In the genomic region with DNA sequence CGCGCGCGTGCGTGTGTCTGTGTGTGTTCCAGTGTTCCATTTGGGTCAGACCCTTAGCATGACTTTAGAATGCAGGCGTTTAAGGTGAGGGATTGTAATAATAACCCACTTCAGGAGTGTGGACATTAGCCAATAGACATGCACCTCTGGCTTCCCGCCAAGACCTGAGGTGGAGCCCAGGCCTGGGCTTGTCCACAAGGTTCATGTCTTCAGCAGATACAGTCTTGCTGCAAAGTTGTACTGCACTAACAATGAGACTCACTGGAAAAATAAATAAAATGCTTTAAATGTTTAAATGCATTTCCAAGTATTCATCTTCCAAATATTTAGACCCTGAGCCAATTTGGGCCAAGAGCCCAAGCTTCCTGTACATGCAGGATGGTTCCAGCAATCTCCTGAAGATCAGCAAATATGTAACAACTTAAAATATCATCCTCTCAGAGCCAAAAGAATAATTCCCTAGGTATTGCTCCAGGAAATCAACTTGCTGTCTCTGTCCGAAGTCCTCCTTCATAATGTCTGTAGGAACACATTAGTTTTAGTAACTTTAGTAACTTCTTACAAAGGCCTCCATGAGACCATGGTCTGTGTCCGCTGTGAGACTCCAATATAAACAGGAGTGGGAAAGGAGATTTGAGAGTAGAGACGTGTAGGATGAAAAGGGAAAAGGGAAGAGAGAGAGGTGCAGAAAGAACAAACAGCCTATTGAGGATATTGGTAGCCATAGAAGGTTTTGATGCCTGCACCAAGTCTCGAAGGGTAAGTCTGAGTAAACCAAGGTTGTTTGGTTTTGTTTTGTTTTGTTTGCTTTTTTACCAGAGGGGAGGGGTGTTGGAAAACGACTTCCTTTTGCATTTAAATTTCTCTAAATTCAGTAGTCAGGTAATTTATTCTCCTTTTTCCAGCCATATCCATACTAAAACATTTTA, we compare ENCODE assay signal across 11 cellular contexts.
A peak's percentile ranks its signal among the peaks of the same experiment; 100 is the strongest.
DNase-seq lines count a peak whose midpoint lies in the region; FAIRE-seq and TF ChIP-seq lines count a peak whose summit lies in the region.
"Had no signal": no experiment of that assay in that cellular context is flagged by ENCODE, and none has a peak within 500 bp of the region (broad histone marks: within the 10 kb centered on the region; RNA-seq: fewer than 3 reads in every experiment).

No MANE protein-coding gene starts in this region.

- TF ChIP-seq POLR2A in GM12892 (IDR thresholded peaks at IDR 0.05; ENCODE audit: low read depth, low read length) = no peak

- H3K4me2 ChIP-seq in SK-N-SH = peak overlapping the region; percentile 34

- H2AFZ ChIP-seq in SK-N-SH (ENCODE audit: low read depth) = no peak overlapping the region; the same call in 1 of the 2 replicates

- H3K4me1 ChIP-seq in SK-N-SH (ENCODE audit: control insufficient read depth in 1 of 2, insufficient read depth in 2 of 2, low read depth in 1 of 2, low read length in 1 of 2) = peaks cover 7 to 24% of the 10 kb centered on the region in 2 experiments; a peak in 3 of 4 replicates

- H3K9me3 ChIP-seq in SK-N-SH = no peaks in the 10 kb centered on the region
- H3K9me3 ChIP-seq: testis had no signal

- no peak overlapping the region for H3K9ac ChIP-seq in SK-N-SH

- no peaks in the 10 kb centered on the region for H4K20me1 ChIP-seq in SK-N-SH (ENCODE audit: insufficient read depth)

- no peak for TF ChIP-seq RAD21 in SK-N-SH (IDR thresholded peaks at IDR 0.05; ENCODE audit: low read length)

- peak overlapping the region in 1 of 2 experiments; percentile 19; a peak in 1 of 4 replicates for H3K27ac ChIP-seq in SK-N-SH (ENCODE audit: low read depth in 2 of 2, low read length in 1 of 2)

- no peaks in the 10 kb centered on the region for H3K9me2 ChIP-seq in SK-N-SH

- peaks cover 8% of the 10 kb centered on the region for H3F3A ChIP-seq in SK-N-SH (replicated peaks; ENCODE audit: insufficient read depth)

- DNase-seq in NCI-H748 (lab: John Stamatoyannopoulos, UW; ENCODE audit: unreplicated experiment) (peak; percentile 62), NCI-H748 treated with DMSO at 0.1 percent for 48 hours (lab: John Stamatoyannopoulos, UW) (no peak), SK-N-SH (no peak), foreskin fibroblast (peak; percentile 2 to 16), ureter (ENCODE audit: low spot score) (peak; percentile 74), ecto neural progenitor cell (ENCODE audit: low spot score) (no peak), GM12892 (ENCODE audit: insufficient read length) (no peak)
- no peak for DNase-seq in activated CD4-positive, CD25-positive, alpha-beta regulatory T cell (lab: John Stamatoyannopoulos, UW)
- DNase-seq: H7, OCI-M1, testis had no signal

- H3K36me3 ChIP-seq in SK-N-SH (replicated peaks in 1 of 2; ENCODE audit: control insufficient read depth in 1 of 2, insufficient read depth in 2 of 2, low read length in 1 of 2) = no peaks in the 10 kb centered on the region

- no peaks in the 10 kb centered on the region for H3K27me3 ChIP-seq in SK-N-SH (ENCODE audit: insufficient read depth)
- H3K27me3 ChIP-seq: testis had no signal

- H3K79me2 ChIP-seq in SK-N-SH (ENCODE audit: insufficient read depth) = no peaks in the 10 kb centered on the region

- H3K4me3 ChIP-seq in SK-N-SH (ENCODE audit: low read depth in 2 of 2, low read length in 1 of 2) = no peak overlapping the region
- no peak overlapping the region for H3K4me3 ChIP-seq in foreskin fibroblast (ENCODE audit: low read depth in 1 of 2, low read length in 2 of 2)
- H3K4me3 ChIP-seq: testis had no signal

- no peak for TF ChIP-seq CTCF in SK-N-SH (IDR thresholded peaks at IDR 0.05)
- no peak for TF ChIP-seq CTCF in foreskin fibroblast (IDR thresholded peaks at IDR 0.05; ENCODE audit: low read depth, low read length)

- CTCF ChIA-PET in SK-N-SH (lab: Yijun Ruan, JAX) = no interaction called here

- TF ChIP-seq EP300 in SK-N-SH (IDR thresholded peaks at IDR 0.05; ENCODE audit: borderline replicate concordance in 1 of 2, low read depth in 1 of 2, low read length in 1 of 2) = no peak

- WGBS in SK-N-SH (ENCODE audit: low lambda C conversion rate) = 67% methylated on average over 12 of the region's 12 CpGs

- POLR2A ChIA-PET in SK-N-SH (lab: Yijun Ruan, JAX) = no interaction called here

- no peak for FAIRE-seq in GM12892 (lab: Jason Lieb, UNC)

TF ChIP-seq in SK-N-SH, 30 proteins besides CTCF, POLR2A, EP300 and RAD21:
- TF ChIP-seq CHD2 (IDR thresholded peaks at IDR 0.05; ENCODE audit: low read length, partially characterized antibody) = no peak
- no peak for TF ChIP-seq YY1 (IDR thresholded peaks at IDR 0.05; ENCODE audit: low read depth)
- TF ChIP-seq FOSL2 (IDR thresholded peaks at IDR 0.05; ENCODE audit: borderline replicate concordance, low read depth) = peak; percentile 7; the same call in 1 of the 2 replicates
- TF ChIP-seq MXI1 (IDR thresholded peaks at IDR 0.05; ENCODE audit: low read depth, low read length) = no peak
- no peak for TF ChIP-seq RCOR1 (IDR thresholded peaks at IDR 0.05; ENCODE audit: low read length)
- peak; percentile 8; the same call in 1 of the 2 replicates for TF ChIP-seq TCF12 (IDR thresholded peaks at IDR 0.05)
- peak; percentile 58; the same call in 1 of the 2 replicates for TF ChIP-seq NFIC (IDR thresholded peaks at IDR 0.05; ENCODE audit: borderline replicate concordance)
- TF ChIP-seq MEF2A (IDR thresholded peaks at IDR 0.05; ENCODE audit: borderline replicate concordance, low read depth) = no peak
- no peak for TF ChIP-seq JUND (IDR thresholded peaks at IDR 0.05)
- TF ChIP-seq SIN3A (IDR thresholded peaks at IDR 0.05; ENCODE audit: borderline replicate concordance, low read depth, low read length) = no peak
- TF ChIP-seq, protein P1, sequence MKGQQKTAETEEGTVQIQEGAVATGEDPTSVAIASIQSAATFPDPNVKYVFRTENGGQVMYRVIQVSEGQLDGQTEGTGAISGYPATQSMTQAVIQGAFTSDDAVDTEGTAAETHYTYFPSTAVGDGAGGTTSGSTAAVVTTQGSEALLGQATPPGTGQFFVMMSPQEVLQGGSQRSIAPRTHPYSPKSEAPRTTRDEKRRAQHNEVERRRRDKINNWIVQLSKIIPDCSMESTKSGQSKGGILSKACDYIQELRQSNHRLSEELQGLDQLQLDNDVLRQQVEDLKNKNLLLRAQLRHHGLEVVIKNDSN (IDR thresholded peaks at IDR 0.05; ENCODE audit: borderline replicate concordance, low read depth) = no peak
- TF ChIP-seq GABPA (IDR thresholded peaks at IDR 0.05; ENCODE audit: low read depth) = no peak
- TF ChIP-seq FOXJ3 (CRISPR knock-in tag; IDR thresholded peaks at IDR 0.05) = no peak
- TF ChIP-seq NRF1 (IDR thresholded peaks at IDR 0.05; ENCODE audit: low read depth, low read length) = no peak
- TF ChIP-seq POLR2AphosphoS5 (IDR thresholded peaks at IDR 0.05; ENCODE audit: low read depth, low read length) = no peak
- no peak for TF ChIP-seq PBX3 (IDR thresholded peaks at IDR 0.05)

Comparison
In these comparisons a context has a peak if more than half of its experiments do, and no peak if none do; other contexts are left out.
1. DNase-seq: peak in NCI-H748 (single experiment), foreskin fibroblast (2 of 2) and ureter (single experiment); none in NCI-H748 treated with DMSO at 0.1 percent for 48 hours (single experiment), SK-N-SH (single experiment), ecto neural progenitor cell (single experiment), GM12892 (single experiment) and activated CD4-positive, CD25-positive, alpha-beta regulatory T cell (0 of 4).